ENCODE assay signal across 17 cellular contexts in genomic region chr4:7526491-7526890, GRCh38.
DNase-seq lines count a peak whose midpoint lies in the region; TF ChIP-seq lines count a peak whose summit lies in the region.
"Had no signal": no experiment of that assay in that cellular context is flagged by ENCODE, and none has a peak within 500 bp of the region (broad histone marks: within the 10 kb centered on the region; RNA-seq: fewer than 3 reads in every experiment).

No MANE protein-coding gene starts in this region.

- no peaks in the 10 kb centered on the region for H3K79me1 ChIP-seq in neuronal stem cell (ENCODE audit: low read depth, low read length)

- no peak overlapping the region for H2BK120ac ChIP-seq in neuronal stem cell (ENCODE audit: low read depth, low read length)

- H3K4me2 ChIP-seq in neuronal stem cell (ENCODE audit: insufficient read depth, low read length, poor library complexity, severe bottlenecking), result no peak overlapping the region

- no peak for TF ChIP-seq POLR2A in NB4 (IDR thresholded peaks at IDR 0.05; ENCODE audit: extremely low read depth, insufficient read length)

- H3K4me1 ChIP-seq in neuronal stem cell (ENCODE audit: control insufficient read depth in 2 of 2, insufficient read depth in 1 of 2, low read depth in 1 of 2, low read length in 2 of 2), result peaks cover 0 to 26% of the 10 kb centered on the region in 2 donors
- H3K4me1 ChIP-seq: HAP-1 had no signal

- H2BK5ac ChIP-seq in neuronal stem cell (ENCODE audit: low read length), result no peak overlapping the region

- no peak overlapping the region for H3K4ac ChIP-seq in neuronal stem cell (ENCODE audit: low read length)

- H3K27ac Mint-ChIP-seq in glutamatergic neuron (ENCODE audit: unreplicated experiment), result no peak overlapping the region
- H3K27ac Mint-ChIP-seq: CD4-positive, alpha-beta T cell; HFFc6 had no signal

- no peak overlapping the region for H3K14ac ChIP-seq in neuronal stem cell (ENCODE audit: low read length)

- H3K4me3 ChIP-seq in NB4 (ENCODE audit: low read depth, low read length) (no peak overlapping the region), neuronal stem cell (ENCODE audit: low read length in 2 of 2) (no peak overlapping the region)
- H3K4me3 ChIP-seq: HAP-1 had no signal

- H3K18ac ChIP-seq in neuronal stem cell (ENCODE audit: low read length), result peak overlapping the region; percentile 53

- no peak overlapping the region for H2AFZ ChIP-seq in neuronal stem cell (ENCODE audit: low read length)

- no peak overlapping the region for H3K4me3 Mint-ChIP-seq in glutamatergic neuron (ENCODE audit: unreplicated experiment)
- H3K4me3 Mint-ChIP-seq: CD4-positive, alpha-beta T cell; HFFc6; IgD-negative memory B cell had no signal

- peak; percentile 3 for TF ChIP-seq CTCF in NB4 (IDR thresholded peaks at IDR 0.05; ENCODE audit: low read depth, low read length)
- TF ChIP-seq CTCF in glutamatergic neuron (IDR thresholded peaks at IDR 0.05; ENCODE audit: partially characterized antibody, unreplicated experiment), result peak; percentile 26

- peaks cover 23% of the 10 kb centered on the region for H3K4me1 Mint-ChIP-seq in glutamatergic neuron (ENCODE audit: low read depth, unreplicated experiment)

- no peaks in the 10 kb centered on the region for H3K36me3 ChIP-seq in neuronal stem cell (replicated peaks in 1 of 2; ENCODE audit: control insufficient read depth in 2 of 2, insufficient read depth in 2 of 2, low read length in 2 of 2)
- H3K36me3 ChIP-seq: HAP-1 had no signal

- no peak overlapping the region for H2BK12ac ChIP-seq in neuronal stem cell (ENCODE audit: low read length)

- H4K8ac ChIP-seq in neuronal stem cell (ENCODE audit: low read depth, low read length), result no peak overlapping the region

- H3K9me3 ChIP-seq in neuronal stem cell (replicated peaks in 1 of 2; ENCODE audit: control insufficient read depth in 2 of 2, insufficient read depth in 1 of 2, low read depth in 1 of 2, low read length in 2 of 2), result no peaks in the 10 kb centered on the region
- H3K9me3 ChIP-seq: HAP-1 had no signal

- no peak overlapping the region for H3K27ac ChIP-seq in neuronal stem cell (replicated peaks; ENCODE audit: low read length)

- H2BK15ac ChIP-seq in neuronal stem cell (ENCODE audit: low read length), result no peak overlapping the region

- no peak overlapping the region for H3K23ac ChIP-seq in neuronal stem cell (ENCODE audit: low read depth, low read length, poor library complexity)

- DNase-seq in NCI-H82 (lab: John Stamatoyannopoulos, UW), result peak; percentile 26
- DNase-seq in NCI-H82 treated with DMSO at 0.1 percent for 48 hours (lab: John Stamatoyannopoulos, UW; ENCODE audit: unreplicated experiment), result no peak
- no peak for DNase-seq in NB4 (ENCODE audit: low read depth)
- no peak for DNase-seq in glutamatergic neuron
- no peak for DNase-seq in neuronal stem cell (ENCODE audit: low spot score)
- DNase-seq in GM03348 (ENCODE audit: low spot score), result no peak
- DNase-seq in activated CD4-positive, alpha-beta T cell treated with anti-CD3 and anti-CD28 coated beads for 4 hours, result no peak
- no peak for DNase-seq in NCI-H2171 treated with DMSO at 0.1 percent for 48 hours (lab: John Stamatoyannopoulos, UW)
- DNase-seq: 8988T; C1 segment of cervical spinal cord; CD4-positive, alpha-beta T cell; EL; GDM1; HFFc6; KG1 had no signal

- no CpG with 5 or more reads among the region's 13 CpGs for WGBS in neuronal stem cell (ENCODE audit: extremely low coverage in 2 of 2, insufficient read length in 2 of 2, insufficient replicate concordance in 1 of 2), 2 donors

- H3K36me3 Mint-ChIP-seq in glutamatergic neuron (ENCODE audit: unreplicated experiment), result no peaks in the 10 kb centered on the region
- H3K36me3 Mint-ChIP-seq: IgD-negative memory B cell had no signal

- peaks cover 15% of the 10 kb centered on the region for H3K27me3 Mint-ChIP-seq in glutamatergic neuron (ENCODE audit: unreplicated experiment)

- peaks cover 0 to 19% (median 0%) of the 10 kb centered on the region in 3 experiments for H3K27me3 ChIP-seq in neuronal stem cell (ENCODE audit: control insufficient read depth in 3 of 3, insufficient read depth in 3 of 3, low read depth in 1 of 3, low read length in 3 of 3)

- peaks cover 10% of the 10 kb centered on the region for H3K9me3 Mint-ChIP-seq in glutamatergic neuron (ENCODE audit: unreplicated experiment)
- H3K9me3 Mint-ChIP-seq: CD4-positive, alpha-beta T cell; HFFc6 had no signal

- no peak overlapping the region for H2AK5ac ChIP-seq in neuronal stem cell (ENCODE audit: low read depth, low read length)

- no peak overlapping the region for H4K91ac ChIP-seq in neuronal stem cell (ENCODE audit: low read depth, low read length, poor library complexity)

- H3K9ac ChIP-seq in neuronal stem cell (ENCODE audit: low read depth, low read length, poor library complexity), result no peak overlapping the region
